In the genomic region with DNA sequence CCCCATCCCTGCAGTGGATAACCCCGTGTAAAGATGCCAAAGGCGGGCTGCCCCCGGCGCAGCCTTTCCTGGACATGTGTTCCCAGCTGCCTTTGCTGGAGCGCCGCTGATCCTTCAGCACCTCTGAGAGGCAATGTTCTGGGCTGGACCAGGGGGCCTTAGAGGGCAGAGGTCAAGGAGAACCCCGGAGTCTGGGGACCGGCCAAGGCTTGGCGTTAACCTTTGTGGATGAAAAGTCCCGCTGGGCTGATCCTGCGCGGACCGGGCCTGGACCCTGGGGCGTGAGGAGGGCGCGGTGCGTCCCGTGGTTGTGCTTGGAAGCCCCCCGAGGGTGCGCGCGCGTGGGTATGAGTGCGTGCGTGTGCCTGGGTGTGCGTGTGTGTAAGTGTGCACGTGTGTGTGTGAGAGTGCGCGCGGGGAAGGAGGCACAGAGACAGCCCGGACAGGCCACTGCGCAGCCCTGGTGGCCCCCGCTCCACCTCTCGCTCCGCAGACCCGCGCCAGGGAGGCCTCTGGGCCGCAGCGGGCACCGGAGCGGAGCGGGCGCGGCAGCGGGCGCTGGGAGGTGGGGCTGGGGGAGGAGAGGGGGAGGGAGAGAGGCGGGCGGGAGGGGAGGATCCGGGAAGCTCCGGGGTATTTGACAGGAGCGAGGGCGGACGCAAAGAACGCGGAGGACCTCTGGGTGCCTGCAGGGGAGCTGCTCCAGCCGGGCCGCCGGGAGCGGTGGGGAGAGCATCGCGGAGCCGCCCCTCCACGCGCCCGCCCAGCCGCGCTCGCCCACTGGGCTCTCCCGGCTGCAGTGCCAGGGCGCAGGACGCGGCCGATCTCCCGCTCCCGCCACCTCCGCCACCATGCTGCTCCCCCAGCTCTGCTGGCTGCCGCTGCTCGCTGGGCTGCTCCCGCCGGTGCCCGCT, we compare ENCODE assay signal across 8 cellular contexts. TPM values are rescaled to one million over a fixed set of nuclear protein-coding genes. Genes with fewer than 3 reads are reported as not detected.
A peak's percentile ranks its signal among the peaks of the same experiment; 100 is the strongest.
DNase-seq lines count a peak whose midpoint lies in the region; ATAC-seq and TF ChIP-seq lines count a peak whose summit lies in the region.
"Had no signal": no experiment of that assay in that cellular context is flagged by ENCODE, and none has a peak within 500 bp of the region (broad histone marks: within the 10 kb centered on the region; RNA-seq: fewer than 3 reads in every experiment).

A gene with protein sequence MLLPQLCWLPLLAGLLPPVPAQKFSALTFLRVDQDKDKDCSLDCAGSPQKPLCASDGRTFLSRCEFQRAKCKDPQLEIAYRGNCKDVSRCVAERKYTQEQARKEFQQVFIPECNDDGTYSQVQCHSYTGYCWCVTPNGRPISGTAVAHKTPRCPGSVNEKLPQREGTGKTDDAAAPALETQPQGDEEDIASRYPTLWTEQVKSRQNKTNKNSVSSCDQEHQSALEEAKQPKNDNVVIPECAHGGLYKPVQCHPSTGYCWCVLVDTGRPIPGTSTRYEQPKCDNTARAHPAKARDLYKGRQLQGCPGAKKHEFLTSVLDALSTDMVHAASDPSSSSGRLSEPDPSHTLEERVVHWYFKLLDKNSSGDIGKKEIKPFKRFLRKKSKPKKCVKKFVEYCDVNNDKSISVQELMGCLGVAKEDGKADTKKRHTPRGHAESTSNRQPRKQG (plus strand): TSS at position 665 of the 914 bp plus-strand sequence. CDS start 187 bp downstream, at position 852.

- H3K9me3 ChIP-seq in colonic mucosa, result no peaks in the 10 kb centered on the region
- no peaks in the 10 kb centered on the region for H3K9me3 ChIP-seq in lower lobe of right lung
- H3K9me3 ChIP-seq in thoracic aorta, result no peaks in the 10 kb centered on the region
- no peaks in the 10 kb centered on the region for H3K9me3 ChIP-seq in PC-3 (ENCODE audit: low read length)

- peak within 1 kb of the TSS; percentile 50 for H3K4me3 ChIP-seq in colonic mucosa
- H3K4me3 ChIP-seq in lower lobe of right lung, result peak within 1 kb of the TSS; percentile 53
- peak within 1 kb of the TSS; percentile 71 for H3K4me3 ChIP-seq in thoracic aorta
- H3K4me3 ChIP-seq in PC-3 (ENCODE audit: low read length), result no peak within 1 kb of the TSS

- CTCF ChIA-PET in PC-3 (lab: Charles Lee), result no interaction called here

- no peak within 1 kb of the TSS for H3K4me2 ChIP-seq in PC-3 (ENCODE audit: low read length)

- H2AFZ ChIP-seq in PC-3 (ENCODE audit: low read length), result no peak within 1 kb of the TSS

- peak within 1 kb of the TSS in 1 of 2 donors; percentile 24 for H3K9ac ChIP-seq in colonic mucosa (ENCODE audit: low read depth in 2 of 2, low read length in 2 of 2)
- H3K9ac ChIP-seq in PC-3 (ENCODE audit: low read length), result no peak within 1 kb of the TSS

- H3K4me1 ChIP-seq in colonic mucosa, result peaks cover 7% of the 10 kb centered on the region
- H3K4me1 ChIP-seq in lower lobe of right lung, result no peaks in the 10 kb centered on the region
- H3K4me1 ChIP-seq in thoracic aorta (ENCODE audit: control insufficient read depth in 1 of 2, low read depth in 2 of 2), result peaks cover 0 to 54% of the 10 kb centered on the region in 2 donors
- H3K4me1 ChIP-seq in PC-3 (ENCODE audit: insufficient read depth, low read length), result no peaks in the 10 kb centered on the region

- no peaks in the 10 kb centered on the region for H3K79me2 ChIP-seq in PC-3 (ENCODE audit: low read length)

- H3K27me3 ChIP-seq in colonic mucosa (peaks cover 28% of the 10 kb centered on the region), lower lobe of right lung (ENCODE audit: low read depth) (peaks cover 39% of the 10 kb centered on the region), thoracic aorta (replicated peaks; ENCODE audit: insufficient read depth) (no peaks in the 10 kb centered on the region), PC-3 (ENCODE audit: low read length) (peaks cover 16% of the 10 kb centered on the region)

- intact Hi-C loops in colonic mucosa (cut with DNase I), result no loop called here
- intact Hi-C loops in lower lobe of right lung (cut with DNase I), result no loop called here
- intact Hi-C loops in PC-3 (cut with micrococcal nuclease), result no loop called here

- no peaks in the 10 kb centered on the region for H3K9me2 ChIP-seq in PC-3 (replicated peaks; ENCODE audit: low read length)

- no peaks in the 10 kb centered on the region for H3F3A ChIP-seq in PC-3 (ENCODE audit: low read length, unreplicated experiment)

- peak; percentile 73 for DNase-seq in NCI-H1105 treated with DMSO at 0.1 percent for 48 hours (lab: John Stamatoyannopoulos, UW)
- DNase-seq in colonic mucosa, result peak; percentile 66
- DNase-seq in lower lobe of right lung, result no peak
- DNase-seq in thoracic aorta (ENCODE audit: low spot score), result no peak
- DNase-seq in T-helper 2 cell treated with Interferon-gamma antibody and Interleukin-4, amounts not matched to agents 5 μg/mL and 100 μg/mL, for 36 hours (ENCODE audit: low spot score), result no peak
- no peak for DNase-seq in amniotic stem cell (lab: John Stamatoyannopoulos, UW)
- DNase-seq in PC-3, result no peak
- DNase-seq: stimulated activated CD4-positive, alpha-beta T cell treated with anti-CD3 and anti-CD28 coated beads, Interleukin-1b, Interleukin-23, amount 100 ng/mL, for 48 hours had no signal

- H3K4me3 Mint-ChIP-seq in T-helper 2 cell treated with Interferon-gamma antibody and Interleukin-4, amounts not matched to agents 5 μg/mL and 100 μg/mL, for 36 hours, result no peak within 1 kb of the TSS

- H3K9me3 Mint-ChIP-seq in T-helper 2 cell treated with Interferon-gamma antibody and Interleukin-4, amounts not matched to agents 5 μg/mL and 100 μg/mL, for 36 hours, result no peaks in the 10 kb centered on the region

- H3K4me1 Mint-ChIP-seq in T-helper 2 cell treated with Interferon-gamma antibody and Interleukin-4, amounts not matched to agents 5 μg/mL and 100 μg/mL, for 36 hours (ENCODE audit: low read depth), result no peaks in the 10 kb centered on the region

- H3K27me3 Mint-ChIP-seq in T-helper 2 cell treated with Interferon-gamma antibody and Interleukin-4, amounts not matched to agents 5 μg/mL and 100 μg/mL, for 36 hours (ENCODE audit: low read depth), result peaks cover 51% of the 10 kb centered on the region

- no peak within 1 kb of the TSS for H3K27ac ChIP-seq in colonic mucosa
- no peak within 1 kb of the TSS for H3K27ac ChIP-seq in lower lobe of right lung
- peak within 1 kb of the TSS; percentile 85 to 86 for H3K27ac ChIP-seq in thoracic aorta
- no peak within 1 kb of the TSS for H3K27ac ChIP-seq in PC-3 (ENCODE audit: low read length)

- POLR2A ChIA-PET in PC-3 (lab: Charles Lee; ENCODE audit: unreplicated experiment), result no interaction called here

- TF ChIP-seq CTCF in colonic mucosa (IDR thresholded peaks at IDR 0.05), result no peak
- TF ChIP-seq CTCF in lower lobe of right lung (IDR thresholded peaks at IDR 0.05), result no peak
- TF ChIP-seq CTCF in thoracic aorta (IDR thresholded peaks at IDR 0.05), result peak; percentile 36
- no peak for TF ChIP-seq CTCF in PC-3 (conservative IDR thresholded peaks at IDR 0.05; ENCODE audit: low read depth, low read length)

- ATAC-seq in lower lobe of right lung (peak; percentile 64), thoracic aorta (ENCODE audit: insufficient number of reproducible peaks, low FRiP score, low read depth) (peak; percentile 31), PC-3 (no peak)

- BruUV-seq in PC-3 (replicated peaks; lab: Mats Ljungman, UMichigan), result no TSS peak

- no peak within 1 kb of the TSS for H3K27ac Mint-ChIP-seq in T-helper 2 cell treated with Interferon-gamma antibody and Interleukin-4, amounts not matched to agents 5 μg/mL and 100 μg/mL, for 36 hours

- H4K20me1 ChIP-seq in PC-3 (ENCODE audit: low read length), result no peaks in the 10 kb centered on the region

- H3K36me3 ChIP-seq in colonic mucosa (no peaks in the 10 kb centered on the region), lower lobe of right lung (no peaks in the 10 kb centered on the region), thoracic aorta (no peaks in the 10 kb centered on the region), PC-3 (ENCODE audit: low read depth, low read length) (no peaks in the 10 kb centered on the region)

- H3K36me3 Mint-ChIP-seq in T-helper 2 cell treated with Interferon-gamma antibody and Interleukin-4, amounts not matched to agents 5 μg/mL and 100 μg/mL, for 36 hours (ENCODE audit: low read depth), result peaks cover 2% of the 10 kb centered on the region

RNA-seq across cellular contexts. Expression of the gene that starts here (rescaled TPM):
- total RNA-seq in colonic mucosa (10 to 100 TPM; 25.6 to 29.6 TPM), lower lobe of right lung (12.6 TPM), thoracic aorta (100 to 1,000 TPM; 334 to 424 TPM), PC-3 (2014; rRNA removed) (not detected in 2 replicates)

Comparison
In these comparisons a context has a peak if more than half of its experiments do, and no peak if none do; other contexts are left out.
1. RNA of the gene that starts here (total RNA-seq): 334 to 424 TPM in thoracic aorta, 25.6 to 29.6 TPM in colonic mucosa and 12.6 TPM in lower lobe of right lung (single experiment); not detected in PC-3; every median in the first group is over 10 times any median in the second.
2. RNA of the gene that starts here (total RNA-seq): 334 to 424 TPM in thoracic aorta; 25.6 to 29.6 TPM in colonic mucosa and 12.6 TPM in lower lobe of right lung (single experiment); every median in the first group is over 10 times any median in the second.
3. DNase-seq: peak in NCI-H1105 treated with DMSO at 0.1 percent for 48 hours (single experiment) and colonic mucosa (single experiment); none in lower lobe of right lung (single experiment), thoracic aorta (single experiment), T-helper 2 cell treated with Interferon-gamma antibody and Interleukin-4, amounts not matched to agents 5 μg/mL and 100 μg/mL, for 36 hours (single experiment), amniotic stem cell (single experiment) and PC-3 (single experiment).
4. H3K27ac ChIP-seq: peak in thoracic aorta (2 of 2); none in colonic mucosa (single experiment), lower lobe of right lung (single experiment) and PC-3 (single experiment).